In the genomic region with DNA sequence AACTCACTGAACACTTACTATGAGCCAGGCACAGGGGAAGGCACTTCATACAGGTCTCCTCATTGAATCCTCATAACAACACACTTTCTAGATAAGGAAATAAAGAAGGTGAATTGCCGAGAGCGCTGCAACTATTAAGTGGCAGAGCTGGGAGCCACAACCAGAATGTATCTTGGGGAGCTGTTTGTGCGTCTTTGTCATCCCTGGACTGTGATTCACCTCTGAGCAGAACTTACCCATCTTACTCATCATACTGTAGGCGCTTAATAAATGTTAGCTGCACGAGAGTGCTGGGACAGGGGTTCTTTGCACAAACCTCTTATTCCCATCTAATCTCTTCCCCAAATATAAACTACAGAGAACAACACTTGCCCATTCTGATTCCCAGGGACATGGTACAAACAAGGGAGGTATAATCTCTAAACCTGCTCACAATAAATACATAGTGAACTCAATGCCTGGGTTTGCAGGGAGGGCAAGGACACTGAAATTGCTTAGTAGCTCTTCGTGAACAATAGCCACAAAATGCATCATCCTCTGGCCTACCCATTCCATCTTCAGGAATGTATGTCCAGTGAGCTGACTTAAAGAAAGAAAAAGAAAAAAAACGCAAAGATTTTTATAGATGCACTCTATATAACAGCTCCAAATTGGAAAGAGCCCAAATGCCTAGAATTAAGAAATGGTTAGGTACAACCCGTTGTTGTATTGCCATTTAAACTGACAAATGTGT, we compare ENCODE assay signal across 11 cellular contexts. TPM values are rescaled to one million over a fixed set of nuclear protein-coding genes. Genes with fewer than 3 reads are reported as not detected.
DNase-seq lines count a peak whose midpoint lies in the region; ATAC-seq and TF ChIP-seq lines count a peak whose summit lies in the region.
"Had no signal": no experiment of that assay in that cellular context is flagged by ENCODE, and none has a peak within 500 bp of the region (broad histone marks: within the 10 kb centered on the region; RNA-seq: fewer than 3 reads in every experiment).

No MANE protein-coding gene starts in this region.

- WGBS in sigmoid colon, 2 donors = 83 to 85% methylated on average over 8 of the region's 8 CpGs
- WGBS in endodermal cell (ENCODE audit: insufficient coverage in 1 of 2, insufficient read length in 1 of 2), 2 experiments = 93 to 97% methylated on average over 5 to 8 of the region's 8 CpGs

- no peak overlapping the region for H3K4me3 ChIP-seq in mucosa of descending colon
- no peak overlapping the region for H3K4me3 ChIP-seq in sigmoid colon
- H3K4me3 ChIP-seq in endodermal cell (ENCODE audit: low read length) = no peak overlapping the region

- H3K36me3 Mint-ChIP-seq in activated CD4-positive, alpha-beta T cell treated with anti-CD3 and anti-CD28 coated beads for 36 hours (ENCODE audit: low read depth) = no peaks in the 10 kb centered on the region
- peaks cover 4% of the 10 kb centered on the region for H3K36me3 Mint-ChIP-seq in activated naive CD8-positive, alpha-beta T cell treated with anti-CD3 and anti-CD28 coated beads, Interleukin-2, amount 10 ng/mL, durations not matched to agents 7 days and 5 days
- H3K36me3 Mint-ChIP-seq in endodermal cell (ENCODE audit: low read depth) = no peaks in the 10 kb centered on the region

- no peaks in the 10 kb centered on the region for H3K27me3 ChIP-seq in sigmoid colon
- no peaks in the 10 kb centered on the region for H3K27me3 ChIP-seq in endodermal cell (ENCODE audit: control insufficient read depth, insufficient read depth, low read length, poor library complexity, severe bottlenecking)

- TF ChIP-seq CTCF in mucosa of descending colon (IDR thresholded peaks at IDR 0.05) (no peak), sigmoid colon (IDR thresholded peaks at IDR 0.05) (no peak), endodermal cell (conservative IDR thresholded peaks at IDR 0.05) (no peak)

- H3K9me3 Mint-ChIP-seq in activated CD4-positive, alpha-beta T cell treated with anti-CD3 and anti-CD28 coated beads for 36 hours (ENCODE audit: low read depth) = no peaks in the 10 kb centered on the region
- H3K9me3 Mint-ChIP-seq in activated naive CD8-positive, alpha-beta T cell treated with anti-CD3 and anti-CD28 coated beads, Interleukin-2, amount 10 ng/mL, durations not matched to agents 7 days and 5 days = no peaks in the 10 kb centered on the region
- no peaks in the 10 kb centered on the region for H3K9me3 Mint-ChIP-seq in endodermal cell
- H3K9me3 Mint-ChIP-seq: neural crest cell had no signal

- no peaks in the 10 kb centered on the region for H3K27me3 Mint-ChIP-seq in activated CD4-positive, alpha-beta T cell treated with anti-CD3 and anti-CD28 coated beads for 36 hours
- H3K27me3 Mint-ChIP-seq in activated naive CD8-positive, alpha-beta T cell treated with anti-CD3 and anti-CD28 coated beads, Interleukin-2, amount 10 ng/mL, durations not matched to agents 7 days and 5 days = no peaks in the 10 kb centered on the region
- no peaks in the 10 kb centered on the region for H3K27me3 Mint-ChIP-seq in endodermal cell (ENCODE audit: insufficient read depth)

- POLR2A ChIA-PET in activated CD4-positive, alpha-beta T cell treated with anti-CD3 and anti-CD28 coated beads for 36 hours (lab: Charles Lee) = interaction anchor here (0.5 to 1.8 kb wide), 4 partner anchors 11 to 324 kb away, joined by 5 to 8 read pairs (median 7); no protein-coding TSS in a partner anchor
- POLR2A ChIA-PET in activated naive CD8-positive, alpha-beta T cell treated with anti-CD3 and anti-CD28 coated beads, Interleukin-2, amount 10 ng/mL, durations not matched to agents 7 days and 5 days (lab: Charles Lee) = interaction anchor here (0.5 to 7.4 kb wide), 5 partner anchors 12 to 416 kb away, joined by 3 to 50 read pairs (median 7); partner anchors contain the start of gene MYO18A

- H3K4me1 Mint-ChIP-seq in activated CD4-positive, alpha-beta T cell treated with anti-CD3 and anti-CD28 coated beads for 36 hours = peaks cover 75% of the 10 kb centered on the region
- H3K4me1 Mint-ChIP-seq in activated naive CD8-positive, alpha-beta T cell treated with anti-CD3 and anti-CD28 coated beads, Interleukin-2, amount 10 ng/mL, durations not matched to agents 7 days and 5 days = peaks cover 43% of the 10 kb centered on the region
- peaks cover 27% of the 10 kb centered on the region for H3K4me1 Mint-ChIP-seq in endodermal cell

- no peak for TF ChIP-seq POLR2A in sigmoid colon (IDR thresholded peaks at IDR 0.05)

- ATAC-seq in activated CD4-positive, alpha-beta T cell treated with anti-CD3 and anti-CD28 coated beads for 36 hours = peak; percentile 34
- no peak for ATAC-seq in activated naive CD8-positive, alpha-beta T cell treated with anti-CD3 and anti-CD28 coated beads, Interleukin-2, amount 10 ng/mL, durations not matched to agents 7 days and 5 days (ENCODE audit: low read depth)
- ATAC-seq in mucosa of descending colon = no peak

- peak overlapping the region; percentile 97 for H3K27ac Mint-ChIP-seq in activated CD4-positive, alpha-beta T cell treated with anti-CD3 and anti-CD28 coated beads for 36 hours
- H3K27ac Mint-ChIP-seq in activated naive CD8-positive, alpha-beta T cell treated with anti-CD3 and anti-CD28 coated beads, Interleukin-2, amount 10 ng/mL, durations not matched to agents 7 days and 5 days = peak overlapping the region; percentile 23
- no peak overlapping the region for H3K27ac Mint-ChIP-seq in endodermal cell

- H3K4me1 ChIP-seq in mucosa of descending colon (ENCODE audit: low read depth) (peaks cover 20% of the 10 kb centered on the region), sigmoid colon (peaks cover 0 to 53% (median 49%) of the 10 kb centered on the region in 4 donors), endodermal cell (ENCODE audit: control insufficient read depth, insufficient read depth, low read length) (no peaks in the 10 kb centered on the region)

- no peak for TF ChIP-seq EP300 in sigmoid colon (IDR thresholded peaks at IDR 0.05)

- H3K36me3 ChIP-seq in mucosa of descending colon (ENCODE audit: low read depth) (no peaks in the 10 kb centered on the region), sigmoid colon (no peaks in the 10 kb centered on the region), endodermal cell (ENCODE audit: control insufficient read depth, insufficient read depth, low read length) (no peaks in the 10 kb centered on the region)

- peak overlapping the region; percentile 34 for H3K4me3 Mint-ChIP-seq in activated CD4-positive, alpha-beta T cell treated with anti-CD3 and anti-CD28 coated beads for 36 hours
- peak overlapping the region; percentile 99 for H3K4me3 Mint-ChIP-seq in activated naive CD8-positive, alpha-beta T cell treated with anti-CD3 and anti-CD28 coated beads, Interleukin-2, amount 10 ng/mL, durations not matched to agents 7 days and 5 days
- no peak overlapping the region for H3K4me3 Mint-ChIP-seq in endodermal cell

- no peak overlapping the region for H3K27ac ChIP-seq in sigmoid colon
- H3K27ac ChIP-seq in endodermal cell (ENCODE audit: low read depth, low read length) = no peak overlapping the region

- intact Hi-C loops in activated CD4-positive, alpha-beta T cell treated with anti-CD3 and anti-CD28 coated beads for 36 hours (cut with DNase I, micrococcal nuclease) = loop anchor here in 1 of 2 experiments (5.0 kb wide), 1 partner anchor 430 kb away; the partner anchor contains the start of genes ABHD15 and TP53I13
- intact Hi-C loops in mucosa of descending colon (cut with DNase I, micrococcal nuclease) (no loop called here), sigmoid colon (cut with DNase I) (no loop called here)

- CTCF ChIA-PET in activated CD4-positive, alpha-beta T cell treated with anti-CD3 and anti-CD28 coated beads for 36 hours (lab: Charles Lee) = interaction anchor here (0.7 to 21.7 kb wide), 13 partner anchors 9 to 422 kb away, joined by 3 to 300 read pairs (median 5); partner anchors contain the start of gene MYO18A

- H3K9ac ChIP-seq in endodermal cell (ENCODE audit: extremely low read depth, low read length, poor library complexity, severe bottlenecking) = no peak overlapping the region

- H3K9me3 ChIP-seq in mucosa of descending colon (no peaks in the 10 kb centered on the region), sigmoid colon (no peaks in the 10 kb centered on the region), endodermal cell (ENCODE audit: control insufficient read depth, low read length) (no peaks in the 10 kb centered on the region)

- DNase-seq in activated CD4-positive, alpha-beta T cell treated with anti-CD3 and anti-CD28 coated beads for 36 hours = peak; percentile 78
- no peak for DNase-seq in activated CD4-positive, alpha-beta T cell treated with anti-CD3 and anti-CD28 coated beads for 4 hours
- DNase-seq in M059J (ENCODE audit: low read depth) (peak; percentile 44), renal cortical epithelial cell (ENCODE audit: low read depth) (peak; percentile 22), mucosa of descending colon (no peak), sigmoid colon (no peak), endodermal cell (no peak)
- DNase-seq in activated naive CD8-positive, alpha-beta T cell treated with anti-CD3 and anti-CD28 coated beads, Interleukin-2, amount 10 ng/mL, durations not matched to agents 7 days and 5 days = no peak
- DNase-seq: NCI-H82, small intestine had no signal

RNA-seq across cellular contexts. Expression of gene MYO18A, which starts 43.0 kb away (rescaled TPM):
- 10 to 100 TPM; 31.9 to 38.2 TPM for total RNA-seq in activated CD4-positive, alpha-beta T cell treated with anti-CD3 and anti-CD28 coated beads for 36 hours
- total RNA-seq in M059J (2014; rRNA removed; shearing (Covaris generic)) = 21.8 and 63.3 TPM in 2 replicates
- 10 to 100 TPM; 79.7 to 80.6 TPM for total RNA-seq in activated naive CD8-positive, alpha-beta T cell treated with anti-CD3 and anti-CD28 coated beads, Interleukin-2, amount 10 ng/mL, durations not matched to agents 7 days and 5 days
- total RNA-seq in renal cortical epithelial cell = 25.4 and 65.5 TPM in 2 replicates
- 100 to 1,000 TPM in 1 of 3 donors, 10 to 100 TPM in 2; 84.9 to 111 (median 93.3) TPM for total RNA-seq in mucosa of descending colon
- 10 to 100 TPM; 28.2 to 90.3 (median 53.4) TPM for total RNA-seq in sigmoid colon
- 10 to 100 TPM; 24.0 to 92.6 (median 39.8) TPM for polyA plus RNA-seq in sigmoid colon
- total RNA-seq in endodermal cell = 10 to 100 TPM; 43.8 to 56.7 TPM
- 30.0 TPM for polyA plus RNA-seq in endodermal cell (2013, experiment 1 of 2)
- 37.8 TPM for polyA plus RNA-seq in endodermal cell (2013, experiment 2 of 2)

Comparison
In these comparisons a context has a peak if more than half of its experiments do, and no peak if none do; other contexts are left out.
1. DNase-seq: peak in activated CD4-positive, alpha-beta T cell treated with anti-CD3 and anti-CD28 coated beads for 36 hours (single experiment), M059J (single experiment) and renal cortical epithelial cell (single experiment); none in activated CD4-positive, alpha-beta T cell treated with anti-CD3 and anti-CD28 coated beads for 4 hours (0 of 2), activated naive CD8-positive, alpha-beta T cell treated with anti-CD3 and anti-CD28 coated beads, Interleukin-2, amount 10 ng/mL, durations not matched to agents 7 days and 5 days (single experiment), mucosa of descending colon (0 of 3), sigmoid colon (single experiment) and endodermal cell (single experiment).